In genomic region chr19:36528194-36528920, GRCh38 we compare ENCODE assay signal across 8 cellular contexts. TPM values are rescaled to one million over a fixed set of nuclear protein-coding genes. Genes with fewer than 3 reads are reported as not detected.
DNase-seq lines count a peak whose midpoint lies in the region; ATAC-seq and TF ChIP-seq lines count a peak whose summit lies in the region.

Gene ZNF260 (minus strand): TSS chr19:36528271. CDS start chr19:36515238, 13,033 bp downstream.

- no peaks in the 10 kb centered on the region for H3K27me3 ChIP-seq in PC-3 (ENCODE audit: low read length)

- peak; percentile 90 for TF ChIP-seq POLR2A in erythroblast (IDR thresholded peaks at IDR 0.05; ENCODE audit: low read length)

- peak within 1 kb of the TSS; percentile 84 for H3K9ac ChIP-seq in PC-3 (ENCODE audit: low read length)

- H3K27me3 Mint-ChIP-seq in IgD-negative memory B cell: no peaks in the 10 kb centered on the region
- H3K27me3 Mint-ChIP-seq in activated T-cell treated with anti-CD3 and anti-CD28 coated beads, Interleukin-2, amount 50 U/mL, for 24 hours: no peaks in the 10 kb centered on the region

- CTCF ChIA-PET in PC-3 (lab: Charles Lee): no interaction called here

- intact Hi-C loops in PC-3 (cut with micrococcal nuclease): no loop called here

- peaks cover 23% of the 10 kb centered on the region for H3K79me2 ChIP-seq in PC-3 (ENCODE audit: low read length)

- peak within 1 kb of the TSS; percentile 71 for H3K27ac ChIP-seq in PC-3 (ENCODE audit: low read length)

- peaks cover 18% of the 10 kb centered on the region for H3K36me3 Mint-ChIP-seq in IgD-negative memory B cell
- H3K36me3 Mint-ChIP-seq in activated T-cell treated with anti-CD3 and anti-CD28 coated beads, Interleukin-2, amount 50 U/mL, for 24 hours (ENCODE audit: low read depth): peaks cover 83% of the 10 kb centered on the region

- H3K4me3 ChIP-seq in PC-3 (ENCODE audit: low read length): peak within 1 kb of the TSS; percentile 77

- H3K9me2 ChIP-seq in PC-3 (replicated peaks; ENCODE audit: low read length): no peaks in the 10 kb centered on the region

- DNase-seq in DMS 273 treated with DMSO at 0.1 percent for 48 hours (lab: John Stamatoyannopoulos, UW): peak; percentile 93
- peak; percentile 88 for DNase-seq in PC-3
- peak; percentile 97 for DNase-seq in activated T-cell treated with anti-CD3 and anti-CD28 coated beads, Interleukin-2, amount 50 U/mL, for 24 hours
- peak; percentile 97 for DNase-seq in erythroblast (lab: John Stamatoyannopoulos, UW)
- DNase-seq in mucosa of gallbladder (ENCODE audit: low spot score): peak; percentile 97
- peak; percentile 94 for DNase-seq in stimulated activated CD8-positive, alpha-beta memory T cell treated with anti-CD3 and anti-CD28 coated beads, Interleukin-4, amount 100 ng/mL, for 24 hours (ENCODE audit: low read depth)

- no peaks in the 10 kb centered on the region for H3K4me1 ChIP-seq in PC-3 (ENCODE audit: insufficient read depth, low read length)

- POLR2A ChIA-PET in PC-3 (lab: Charles Lee; ENCODE audit: unreplicated experiment): interaction anchor here (0.5 to 0.7 kb wide), 2 partner anchors 159 to 802 kb away, joined by 3 to 7 read pairs; partner anchors contain the start of gene ZNF567

- peak within 1 kb of the TSS; percentile 97 to 100 (median 99) for H3K4me3 Mint-ChIP-seq in IgD-negative memory B cell
- peak within 1 kb of the TSS; percentile 93 for H3K4me3 Mint-ChIP-seq in activated T-cell treated with anti-CD3 and anti-CD28 coated beads, Interleukin-2, amount 50 U/mL, for 24 hours

- peak within 1 kb of the TSS; percentile 99 for H2AFZ ChIP-seq in PC-3 (ENCODE audit: low read length)

- H3K4me1 Mint-ChIP-seq in IgD-negative memory B cell: peaks cover 12 to 21% (median 20%) of the 10 kb centered on the region in 3 donors
- H3K4me1 Mint-ChIP-seq in activated T-cell treated with anti-CD3 and anti-CD28 coated beads, Interleukin-2, amount 50 U/mL, for 24 hours (ENCODE audit: low read depth): peaks cover 26% of the 10 kb centered on the region

- no peaks in the 10 kb centered on the region for H4K20me1 ChIP-seq in PC-3 (ENCODE audit: low read length)

- H3K9me3 Mint-ChIP-seq in IgD-negative memory B cell: peaks cover 2 to 13% (median 7%) of the 10 kb centered on the region in 3 donors
- peaks cover 41% of the 10 kb centered on the region for H3K9me3 Mint-ChIP-seq in activated T-cell treated with anti-CD3 and anti-CD28 coated beads, Interleukin-2, amount 50 U/mL, for 24 hours

- peak within 1 kb of the TSS; percentile 88 to 98 (median 96) for H3K27ac Mint-ChIP-seq in IgD-negative memory B cell
- H3K27ac Mint-ChIP-seq in activated T-cell treated with anti-CD3 and anti-CD28 coated beads, Interleukin-2, amount 50 U/mL, for 24 hours: peak within 1 kb of the TSS; percentile 96

- H3K9me3 ChIP-seq in PC-3 (ENCODE audit: low read length): peaks cover 16% of the 10 kb centered on the region; the same call in 1 of the 2 replicates

- TSS peak; percentile 74 for BruUV-seq in PC-3 (replicated peaks; lab: Mats Ljungman, UMichigan)

- no peaks in the 10 kb centered on the region for H3F3A ChIP-seq in PC-3 (ENCODE audit: low read length, unreplicated experiment)

- no peak for TF ChIP-seq CTCF in PC-3 (conservative IDR thresholded peaks at IDR 0.05; ENCODE audit: low read depth, low read length)

- peak within 1 kb of the TSS; percentile 92 for H3K4me2 ChIP-seq in PC-3 (ENCODE audit: low read length)

- peaks cover 27% of the 10 kb centered on the region for H3K36me3 ChIP-seq in PC-3 (ENCODE audit: low read depth, low read length)

- ATAC-seq in GM21528 (IDR thresholded peaks at IDR 0.05; ENCODE audit: low FRiP score, unreplicated experiment): peak; percentile 85
- ATAC-seq in PC-3: peak; percentile 93

RNA-seq across cellular contexts. Expression of gene ZNF260, which starts in this region (rescaled TPM):
- 14.7 TPM for polyA plus RNA-seq in IgD-negative memory B cell
- 5.5 and 6.0 TPM in 2 replicates for total RNA-seq in PC-3 (2014; rRNA removed)
- total RNA-seq in mucosa of gallbladder: 16.6 TPM

Comparison
In these comparisons a context has a peak if more than half of its experiments do, and no peak if none do; other contexts are left out.
1. Peak in every context shown above with its lines: DNase-seq, ATAC-seq, H3K4me3 ChIP-seq and H3K27ac ChIP-seq.